In the genomic region with DNA sequence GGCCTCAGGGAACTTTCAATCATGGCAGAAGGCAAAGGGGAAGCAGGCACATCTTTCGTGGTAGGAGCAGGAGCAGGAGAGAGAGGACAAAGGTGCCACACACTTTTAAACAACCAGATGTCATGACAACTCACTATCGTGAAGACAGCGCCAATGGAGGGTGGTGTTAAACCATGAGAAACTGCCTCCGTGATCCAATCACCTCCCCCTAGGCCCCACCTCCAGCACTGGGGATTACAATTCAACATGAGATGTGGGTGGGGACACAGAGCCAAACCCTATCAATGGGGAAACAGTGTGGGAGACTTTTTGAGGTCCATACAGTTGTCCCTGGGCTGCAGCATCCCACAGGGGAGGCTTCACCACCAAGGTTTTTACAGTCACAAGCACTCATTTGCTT, we compare ENCODE assay signal across 14 cellular contexts. TPM values are rescaled to one million over a fixed set of nuclear protein-coding genes. Genes with fewer than 3 reads are reported as not detected.
DNase-seq lines count a peak whose midpoint lies in the region; ATAC-seq and TF ChIP-seq lines count a peak whose summit lies in the region.
"Had no signal": no experiment of that assay in that cellular context is flagged by ENCODE, and none has a peak within 500 bp of the region (broad histone marks: within the 10 kb centered on the region; RNA-seq: fewer than 3 reads in every experiment).

No MANE protein-coding gene starts in this region.

- peak; percentile 46 for DNase-seq in activated CD4-positive, alpha-beta T cell treated with anti-CD3 and anti-CD28 coated beads, Interleukin-2, amount 10 ng/mL, durations not matched to agents 24 days and 14 days
- DNase-seq in activated CD4-positive, alpha-beta T cell treated with anti-CD3 and anti-CD28 coated beads, Interleukin-2, amount 50 U/mL, for 1 hour, result no peak
- no peak for DNase-seq in RWPE2 (ENCODE audit: low spot score)
- no peak for DNase-seq in hepatocyte (ENCODE audit: low spot score)
- no peak for DNase-seq in neural progenitor cell (ENCODE audit: low spot score)
- no peak for DNase-seq in T-helper 2 cell treated with Interferon-gamma antibody and Interleukin-4, amounts not matched to agents 5 μg/mL and 100 μg/mL, for 36 hours (ENCODE audit: low spot score)
- no peak for DNase-seq in Karpas-422
- DNase-seq in Caco-2, result no peak
- DNase-seq: AML-193; CD8-positive, alpha-beta memory T cell had no signal

- H3K9me2 ChIP-seq in hepatocyte (replicated peaks; ENCODE audit: insufficient read depth) (no peaks in the 10 kb centered on the region), Karpas-422 (replicated peaks; ENCODE audit: insufficient read depth, low read length) (no peaks in the 10 kb centered on the region)

- CTCF ChIA-PET in Caco-2 (lab: Charles Lee), result interaction anchor here (4.1 kb wide), 1 partner anchor 143 kb away, joined by 141 read pairs; no protein-coding TSS in a partner anchor

- TF ChIP-seq CTCF in RWPE2 (IDR thresholded peaks at IDR 0.05; ENCODE audit: poor library complexity, severe bottlenecking) (no peak), hepatocyte (IDR thresholded peaks at IDR 0.05; ENCODE audit: poor library complexity) (no peak), neural progenitor cell (IDR thresholded peaks at IDR 0.05) (no peak), Caco-2 (IDR thresholded peaks at IDR 0.05; ENCODE audit: insufficient read depth in 1 of 2, low read depth in 1 of 2, low read length in 1 of 2, severe bottlenecking in 1 of 2, unreplicated experiment in 1 of 2) (no peak)

- POLR2A ChIA-PET in Caco-2 (lab: Charles Lee), result no interaction called here

- peaks cover 5% of the 10 kb centered on the region for H3K4me1 Mint-ChIP-seq in activated CD4-positive, alpha-beta T cell treated with anti-CD3 and anti-CD28 coated beads, Interleukin-2, amount 10 ng/mL, durations not matched to agents 24 days and 14 days
- no peaks in the 10 kb centered on the region for H3K4me1 Mint-ChIP-seq in neural progenitor cell
- no peaks in the 10 kb centered on the region for H3K4me1 Mint-ChIP-seq in T-helper 2 cell treated with Interferon-gamma antibody and Interleukin-4, amounts not matched to agents 5 μg/mL and 100 μg/mL, for 36 hours (ENCODE audit: low read depth)
- H3K4me1 Mint-ChIP-seq in Caco-2 (ENCODE audit: low read depth, unreplicated experiment), result peaks cover 25% of the 10 kb centered on the region
- H3K4me1 Mint-ChIP-seq: CD8-positive, alpha-beta memory T cell had no signal

- no peak overlapping the region for H3K4me2 ChIP-seq in hepatocyte
- H3K4me2 ChIP-seq in neural progenitor cell, result no peak overlapping the region
- H3K4me2 ChIP-seq in Karpas-422 (ENCODE audit: low read depth, low read length, poor library complexity, severe bottlenecking), result no peak overlapping the region
- H3K4me2 ChIP-seq: BLaER1 had no signal

- H3K9me3 ChIP-seq in RWPE2 (ENCODE audit: severe bottlenecking) (no peaks in the 10 kb centered on the region), hepatocyte (ENCODE audit: low read depth) (no peaks in the 10 kb centered on the region), neural progenitor cell (ENCODE audit: low read depth) (no peaks in the 10 kb centered on the region), Karpas-422 (ENCODE audit: low read length) (no peaks in the 10 kb centered on the region), Caco-2 (no peaks in the 10 kb centered on the region)
- H3K9me3 ChIP-seq: BLaER1 had no signal

- H3K4me1 ChIP-seq in RWPE2 (ENCODE audit: insufficient read depth, poor library complexity, severe bottlenecking), result peaks cover 33% of the 10 kb centered on the region
- H3K4me1 ChIP-seq in hepatocyte (ENCODE audit: insufficient read depth), result peaks cover 13% of the 10 kb centered on the region
- H3K4me1 ChIP-seq in neural progenitor cell, result no peaks in the 10 kb centered on the region
- H3K4me1 ChIP-seq in Karpas-422 (ENCODE audit: low read length), result no peaks in the 10 kb centered on the region
- H3K4me1 ChIP-seq in Caco-2, result peaks cover 29% of the 10 kb centered on the region
- H3K4me1 ChIP-seq: BLaER1 had no signal

- H3K27me3 ChIP-seq in RWPE2 (ENCODE audit: insufficient read depth, poor library complexity, severe bottlenecking), result no peaks in the 10 kb centered on the region
- no peaks in the 10 kb centered on the region for H3K27me3 ChIP-seq in hepatocyte
- no peaks in the 10 kb centered on the region for H3K27me3 ChIP-seq in neural progenitor cell
- H3K27me3 ChIP-seq in Karpas-422 (ENCODE audit: low read length), result no peaks in the 10 kb centered on the region
- no peaks in the 10 kb centered on the region for H3K27me3 ChIP-seq in Caco-2 (replicated peaks; ENCODE audit: control insufficient read depth, insufficient read depth, low read length)
- H3K27me3 ChIP-seq: BLaER1 had no signal

- intact Hi-C loops in activated CD4-positive, alpha-beta T cell treated with anti-CD3 and anti-CD28 coated beads, Interleukin-2, amount 10 ng/mL, durations not matched to agents 24 days and 14 days (cut with micrococcal nuclease), result loop anchor here (5.0 kb wide), 1 partner anchor 88 kb away; a partner anchor contains a TSS
- intact Hi-C loops in Caco-2 (cut with micrococcal nuclease; ENCODE audit: unreplicated experiment), result no loop called here

- no peaks in the 10 kb centered on the region for H3F3A ChIP-seq in neural progenitor cell (ENCODE audit: low read depth)

- no peak overlapping the region for H3K9ac ChIP-seq in neural progenitor cell
- H3K9ac ChIP-seq in Karpas-422 (ENCODE audit: low read length), result no peak overlapping the region
- H3K9ac ChIP-seq: BLaER1 had no signal

- ATAC-seq in RWPE2 (ENCODE audit: low read depth), result no peak
- ATAC-seq: HCT116 had no signal

- H3K27ac ChIP-seq in RWPE2 (ENCODE audit: poor library complexity, severe bottlenecking), result peak overlapping the region; percentile 98
- peak overlapping the region; percentile 47 for H3K27ac ChIP-seq in hepatocyte
- H3K27ac ChIP-seq in neural progenitor cell, result no peak overlapping the region
- H3K27ac ChIP-seq in Karpas-422 (ENCODE audit: low read length), result no peak overlapping the region
- H3K27ac ChIP-seq: 22Rv1, BLaER1 had no signal

- H3K9me3 Mint-ChIP-seq in activated CD4-positive, alpha-beta T cell treated with anti-CD3 and anti-CD28 coated beads, Interleukin-2, amount 10 ng/mL, durations not matched to agents 24 days and 14 days, result no peaks in the 10 kb centered on the region
- no peaks in the 10 kb centered on the region for H3K9me3 Mint-ChIP-seq in neural progenitor cell
- no peaks in the 10 kb centered on the region for H3K9me3 Mint-ChIP-seq in T-helper 2 cell treated with Interferon-gamma antibody and Interleukin-4, amounts not matched to agents 5 μg/mL and 100 μg/mL, for 36 hours
- no peaks in the 10 kb centered on the region for H3K9me3 Mint-ChIP-seq in Caco-2 (ENCODE audit: unreplicated experiment)
- H3K9me3 Mint-ChIP-seq: CD8-positive, alpha-beta memory T cell; IgD-negative memory B cell had no signal

- H3K36me3 Mint-ChIP-seq in activated CD4-positive, alpha-beta T cell treated with anti-CD3 and anti-CD28 coated beads, Interleukin-2, amount 10 ng/mL, durations not matched to agents 24 days and 14 days (ENCODE audit: low read depth), result no peaks in the 10 kb centered on the region
- H3K36me3 Mint-ChIP-seq in neural progenitor cell, result no peaks in the 10 kb centered on the region
- no peaks in the 10 kb centered on the region for H3K36me3 Mint-ChIP-seq in T-helper 2 cell treated with Interferon-gamma antibody and Interleukin-4, amounts not matched to agents 5 μg/mL and 100 μg/mL, for 36 hours (ENCODE audit: low read depth)
- H3K36me3 Mint-ChIP-seq in Caco-2 (ENCODE audit: insufficient read depth, unreplicated experiment), result no peaks in the 10 kb centered on the region
- H3K36me3 Mint-ChIP-seq: CD8-positive, alpha-beta memory T cell; IgD-negative memory B cell had no signal

- H2AFZ ChIP-seq in hepatocyte (no peak overlapping the region), neural progenitor cell (replicated peaks) (peak overlapping the region; percentile 6), Karpas-422 (ENCODE audit: low read length) (no peak overlapping the region)

- H3K36me3 ChIP-seq in RWPE2 (ENCODE audit: low read depth) (no peaks in the 10 kb centered on the region), hepatocyte (replicated peaks; ENCODE audit: insufficient read depth, low read depth) (no peaks in the 10 kb centered on the region), neural progenitor cell (no peaks in the 10 kb centered on the region), Karpas-422 (ENCODE audit: insufficient read depth, low read length) (no peaks in the 10 kb centered on the region), Caco-2 (ENCODE audit: control insufficient read depth, insufficient read depth, low read length) (no peaks in the 10 kb centered on the region)
- H3K36me3 ChIP-seq: BLaER1 had no signal

- no peaks in the 10 kb centered on the region for H4K20me1 ChIP-seq in hepatocyte (ENCODE audit: insufficient read depth, poor library complexity, severe bottlenecking)
- no peaks in the 10 kb centered on the region for H4K20me1 ChIP-seq in neural progenitor cell (ENCODE audit: low read depth)
- no peaks in the 10 kb centered on the region for H4K20me1 ChIP-seq in Karpas-422 (ENCODE audit: insufficient read depth, low read depth, low read length)
- H4K20me1 ChIP-seq: BLaER1 had no signal

- H3K79me2 ChIP-seq in hepatocyte (no peaks in the 10 kb centered on the region), neural progenitor cell (ENCODE audit: low read depth) (no peaks in the 10 kb centered on the region), Karpas-422 (ENCODE audit: low read length) (no peaks in the 10 kb centered on the region)

- WGBS in hepatocyte (ENCODE audit: low lambda C conversion rate, missing lambda C conversion rate), result 86% methylated on average over 4 of the region's 4 CpGs

- no peak overlapping the region for H3K4me3 Mint-ChIP-seq in activated CD4-positive, alpha-beta T cell treated with anti-CD3 and anti-CD28 coated beads, Interleukin-2, amount 10 ng/mL, durations not matched to agents 24 days and 14 days
- H3K4me3 Mint-ChIP-seq in neural progenitor cell, result no peak overlapping the region
- no peak overlapping the region for H3K4me3 Mint-ChIP-seq in T-helper 2 cell treated with Interferon-gamma antibody and Interleukin-4, amounts not matched to agents 5 μg/mL and 100 μg/mL, for 36 hours
- H3K4me3 Mint-ChIP-seq in Caco-2 (ENCODE audit: unreplicated experiment), result no peak overlapping the region
- H3K4me3 Mint-ChIP-seq: CD8-positive, alpha-beta memory T cell; IgD-negative memory B cell had no signal

- H3K4me3 ChIP-seq in RWPE2 (ENCODE audit: severe bottlenecking) (no peak overlapping the region), hepatocyte (no peak overlapping the region), neural progenitor cell (no peak overlapping the region), Karpas-422 (ENCODE audit: low read length) (no peak overlapping the region), Caco-2 (ENCODE audit: low read depth, low read length) (no peak overlapping the region)
- H3K4me3 ChIP-seq: BLaER1 had no signal

- H3K27ac Mint-ChIP-seq in activated CD4-positive, alpha-beta T cell treated with anti-CD3 and anti-CD28 coated beads, Interleukin-2, amount 10 ng/mL, durations not matched to agents 24 days and 14 days, result no peak overlapping the region
- H3K27ac Mint-ChIP-seq in neural progenitor cell (no peak overlapping the region), Caco-2 (ENCODE audit: unreplicated experiment) (no peak overlapping the region)
- no peak overlapping the region for H3K27ac Mint-ChIP-seq in T-helper 2 cell treated with Interferon-gamma antibody and Interleukin-4, amounts not matched to agents 5 μg/mL and 100 μg/mL, for 36 hours
- H3K27ac Mint-ChIP-seq: IgD-negative memory B cell had no signal

- BruUV-seq in Caco-2 (replicated peaks; lab: Mats Ljungman, UMichigan), result no TSS peak

- H3K27me3 Mint-ChIP-seq in activated CD4-positive, alpha-beta T cell treated with anti-CD3 and anti-CD28 coated beads, Interleukin-2, amount 10 ng/mL, durations not matched to agents 24 days and 14 days, result peaks cover 7% of the 10 kb centered on the region
- H3K27me3 Mint-ChIP-seq in neural progenitor cell (ENCODE audit: insufficient read depth, low read depth) (no peaks in the 10 kb centered on the region), Caco-2 (ENCODE audit: insufficient read depth, unreplicated experiment) (no peaks in the 10 kb centered on the region)
- H3K27me3 Mint-ChIP-seq in T-helper 2 cell treated with Interferon-gamma antibody and Interleukin-4, amounts not matched to agents 5 μg/mL and 100 μg/mL, for 36 hours (ENCODE audit: low read depth), result peaks cover 7% of the 10 kb centered on the region
- H3K27me3 Mint-ChIP-seq: IgD-negative memory B cell had no signal

RNA-seq across cellular contexts. Expression of a gene that starts 41.9 kb away (rescaled TPM):
- not detected in 2 replicates for total RNA-seq in activated CD4-positive, alpha-beta T cell treated with anti-CD3 and anti-CD28 coated beads, Interleukin-2, amount 10 ng/mL, durations not matched to agents 24 days and 14 days
- 1.5 and 3.4 TPM in 2 replicates for total RNA-seq in hepatocyte
- 2.7 and 2.9 TPM in 2 replicates for polyA plus RNA-seq in hepatocyte
- total RNA-seq in neural progenitor cell (ENCODE audit: low replicate concordance), result 3.5 and 15.2 TPM in 2 replicates
- total RNA-seq in Karpas-422 (2014; rRNA removed; shearing (Covaris generic); ENCODE audit: low replicate concordance), result not detected in 2 replicates
- 2.2 and 3.9 TPM in 2 replicates for total RNA-seq in Caco-2 (2022)
- total RNA-seq: CD8-positive, alpha-beta memory T cell had no signal
- polyA plus RNA-seq: CD8-positive, alpha-beta memory T cell; IgD-negative memory B cell had no signal

Comparison
In these comparisons a context has a peak if more than half of its experiments do, and no peak if none do; other contexts are left out.
1. H3K27ac ChIP-seq: peak in RWPE2 (single experiment) and hepatocyte (single experiment); none in neural progenitor cell (single experiment) and Karpas-422 (single experiment).